In the genomic region with DNA sequence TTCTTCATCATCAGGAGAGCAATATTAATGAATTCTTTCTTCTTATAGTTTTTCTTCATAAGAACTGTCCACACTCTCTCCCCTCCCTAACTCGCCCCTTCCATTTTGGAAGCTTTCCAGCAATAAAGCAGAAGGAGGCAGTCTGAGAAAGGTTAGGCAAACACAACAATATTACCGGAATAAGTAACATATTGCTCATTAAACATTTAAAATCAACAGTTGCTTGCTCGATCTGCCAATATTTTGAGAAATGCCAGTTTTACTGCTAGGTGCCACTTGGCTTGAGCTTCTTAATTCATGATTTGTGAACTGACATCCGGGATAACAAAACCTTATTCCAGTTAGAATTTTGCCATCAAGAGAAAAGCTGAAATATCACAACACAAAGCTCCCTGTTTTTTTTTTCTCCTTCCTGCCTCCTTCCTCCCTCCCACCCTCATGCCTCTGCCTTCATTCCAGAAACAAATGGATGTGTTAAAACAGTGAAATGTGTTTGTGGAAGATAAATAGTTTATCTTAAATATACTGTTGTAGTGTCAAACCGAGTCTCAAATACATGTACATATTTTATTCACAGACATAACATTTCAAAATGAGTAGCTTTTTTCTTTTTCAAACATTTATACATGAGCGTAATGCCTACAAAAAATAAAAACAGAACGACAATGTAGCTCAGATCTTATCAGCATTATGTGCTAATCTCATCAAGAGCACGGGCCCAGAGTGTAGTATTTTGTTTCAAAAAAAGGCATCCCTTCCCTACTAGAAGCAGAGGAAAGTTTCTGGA, we compare ENCODE assay signal across 16 cellular contexts.
A peak's percentile ranks its signal among the peaks of the same experiment; 100 is the strongest.
DNase-seq lines count a peak whose midpoint lies in the region; ATAC-seq and TF ChIP-seq lines count a peak whose summit lies in the region.
"Had no signal": no experiment of that assay in that cellular context is flagged by ENCODE, and none has a peak within 500 bp of the region (broad histone marks: within the 10 kb centered on the region; RNA-seq: fewer than 3 reads in every experiment).

No MANE protein-coding gene starts in this region.

- no peaks in the 10 kb centered on the region for H3K36me3 Mint-ChIP-seq in T-cell
- H3K36me3 Mint-ChIP-seq: IgD-negative memory B cell had no signal

- 4 to 11% methylated on average over 8 of the region's 8 CpGs for WGBS in gastroesophageal sphincter (ENCODE audit: low coverage in 1 of 2), 2 donors
- 12 to 22% (median 15%) methylated on average over 8 of the region's 8 CpGs for WGBS in spleen, 5 donors

- POLR2A ChIA-PET in T-cell (lab: Charles Lee), result no interaction called here

- no peak overlapping the region for H3K4me3 ChIP-seq in LNCaP clone FGC (ENCODE audit: low read depth, low read length)
- H3K4me3 ChIP-seq in gastroesophageal sphincter, result peak overlapping the region; percentile 24 to 25
- peak overlapping the region in 5 of 8 donors; percentile 6 to 30 (median 15) for H3K4me3 ChIP-seq in spleen
- H3K4me3 ChIP-seq: lung had no signal

- no peak for TF ChIP-seq POLR2A in gastroesophageal sphincter (IDR thresholded peaks at IDR 0.05)
- no peak for TF ChIP-seq POLR2A in spleen (IDR thresholded peaks at IDR 0.05)

- H3K9me3 ChIP-seq in gastroesophageal sphincter (no peaks in the 10 kb centered on the region), spleen (no peaks in the 10 kb centered on the region)

- DNase-seq in LNCaP clone FGC (ENCODE audit: low read depth) (peak; percentile 52), SHP77 treated with DMSO at 0.1 percent for 48 hours (lab: John Stamatoyannopoulos, UW) (peak; percentile 55), spleen (no peak), mesenteric fat pad (ENCODE audit: low spot score) (no peak), T-cell (no peak)
- DNase-seq in activated effector memory CD4-positive, alpha-beta T cell treated with Interleukin-2 at 50 U/mL for 16 hours, result no peak
- DNase-seq: activated CD4-positive, alpha-beta T cell treated with anti-CD3 and anti-CD28 coated beads for 36 hours; anterior cingulate cortex; CD4-positive, alpha-beta T cell; endodermal cell; NCI-H2029; stimulated activated naive CD8-positive, alpha-beta T cell treated with anti-CD3 and anti-CD28 coated beads, Interleukin-15, amount 100 ng/mL, for 72 hours had no signal

- peaks cover 0 to 15% (median 0%) of the 10 kb centered on the region in 3 donors for H3K4me1 ChIP-seq in gastroesophageal sphincter
- H3K4me1 ChIP-seq in spleen, result no peaks in the 10 kb centered on the region

- H3K4me3 Mint-ChIP-seq in T-cell, result no peak overlapping the region
- H3K4me3 Mint-ChIP-seq: activated CD4-positive, alpha-beta T cell treated with anti-CD3 and anti-CD28 coated beads for 36 hours; CD4-positive, alpha-beta T cell; endodermal cell; IgD-negative memory B cell; stimulated activated naive CD8-positive, alpha-beta T cell treated with anti-CD3 and anti-CD28 coated beads, Interleukin-15, amount 100 ng/mL, for 72 hours had no signal

- TF ChIP-seq CTCF in LNCaP clone FGC (IDR thresholded peaks at IDR 0.05; ENCODE audit: control insufficient read depth, extremely low read depth, insufficient read depth) (no peak), gastroesophageal sphincter (IDR thresholded peaks at IDR 0.05) (no peak), spleen (IDR thresholded peaks at IDR 0.05 in 8 of 11, conservative IDR thresholded peaks at IDR 0.05 in 3 of 11) (no peak)

- no peak for TF ChIP-seq EP300 in gastroesophageal sphincter (IDR thresholded peaks at IDR 0.05)

- H3K27ac ChIP-seq in gastroesophageal sphincter, result no peak overlapping the region
- H3K27ac ChIP-seq in spleen, result peak overlapping the region in 6 of 8 donors; percentile 9 to 51 (median 18)

- H3K36me3 ChIP-seq in gastroesophageal sphincter (no peaks in the 10 kb centered on the region), spleen (no peaks in the 10 kb centered on the region)

- H3K9me3 Mint-ChIP-seq in T-cell, result no peaks in the 10 kb centered on the region
- H3K9me3 Mint-ChIP-seq: CD4-positive, alpha-beta T cell; endodermal cell; IgD-negative memory B cell; stimulated activated naive CD8-positive, alpha-beta T cell treated with anti-CD3 and anti-CD28 coated beads, Interleukin-15, amount 100 ng/mL, for 72 hours had no signal

- ATAC-seq in gastroesophageal sphincter, result no peak
- no peak for ATAC-seq in HG03378 (IDR thresholded peaks at IDR 0.05; ENCODE audit: unreplicated experiment)
- no peak for ATAC-seq in T-cell (replicated peaks in 1 of 4)
- ATAC-seq: activated CD4-positive, alpha-beta T cell treated with anti-CD3 and anti-CD28 coated beads for 36 hours; stimulated activated naive CD8-positive, alpha-beta T cell treated with anti-CD3 and anti-CD28 coated beads, Interleukin-15, amount 100 ng/mL, for 72 hours had no signal

- CTCF ChIA-PET in T-cell (lab: Charles Lee), result no interaction called here

- H3K27me3 Mint-ChIP-seq in T-cell, result peaks cover 0 to 14% of the 10 kb centered on the region in 2 donors
- H3K27me3 Mint-ChIP-seq: IgD-negative memory B cell; stimulated activated naive CD8-positive, alpha-beta T cell treated with anti-CD3 and anti-CD28 coated beads, Interleukin-15, amount 100 ng/mL, for 72 hours had no signal

- H3K4me1 Mint-ChIP-seq in T-cell, result peaks cover 0 to 8% (median 5%) of the 10 kb centered on the region in 3 donors
- H3K4me1 Mint-ChIP-seq: IgD-negative memory B cell; stimulated activated naive CD8-positive, alpha-beta T cell treated with anti-CD3 and anti-CD28 coated beads, Interleukin-15, amount 100 ng/mL, for 72 hours had no signal

- intact Hi-C loops in spleen (cut with DNase I; ENCODE audit: low total_unique reads), result no loop called here

- H3K27ac Mint-ChIP-seq in T-cell, result no peak overlapping the region
- H3K27ac Mint-ChIP-seq: activated CD4-positive, alpha-beta T cell treated with anti-CD3 and anti-CD28 coated beads for 36 hours; CD4-positive, alpha-beta T cell; endodermal cell; IgD-negative memory B cell had no signal

- H3K27me3 ChIP-seq in gastroesophageal sphincter (no peaks in the 10 kb centered on the region), spleen (replicated peaks in 1 of 7) (no peaks in the 10 kb centered on the region)

Comparison
In these comparisons a context has a peak if more than half of its experiments do, and no peak if none do; other contexts are left out.
1. DNase-seq: peak in LNCaP clone FGC (single experiment) and SHP77 treated with DMSO at 0.1 percent for 48 hours (single experiment); none in spleen (single experiment), activated effector memory CD4-positive, alpha-beta T cell treated with Interleukin-2 at 50 U/mL for 16 hours (single experiment), mesenteric fat pad (single experiment) and T-cell (0 of 34).
2. H3K27ac ChIP-seq: peak in spleen (6 of 8); none in gastroesophageal sphincter (0 of 4).